ENCODE assay signal across 2 cellular contexts in genomic region chr10:48656928-48657327, GRCh38.
TF ChIP-seq lines count a peak whose summit lies in the region.

No MANE protein-coding gene starts in this region.

TF ChIP-seq in HCT116, 20 proteins besides CTCF, POLR2A, EP300 and RAD21:
- TF ChIP-seq SP1 (IDR thresholded peaks at IDR 0.05; ENCODE audit: low read depth) (no peak), CEBPB (IDR thresholded peaks at IDR 0.05; ENCODE audit: low read depth) (no peak), EGR1 (IDR thresholded peaks at IDR 0.05; ENCODE audit: low read depth) (no peak), JUND (IDR thresholded peaks at IDR 0.05) (no peak), ELF1 (IDR thresholded peaks at IDR 0.05; ENCODE audit: borderline replicate concordance, low read depth) (no peak), FOSL1 (IDR thresholded peaks at IDR 0.05; ENCODE audit: low read depth) (no peak), POLR2AphosphoS5 (IDR thresholded peaks at IDR 0.05; ENCODE audit: low read depth, low read length) (no peak)

TF ChIP-seq in K562, 482 proteins besides CTCF, POLR2A, EP300 and RAD21:
- TF ChIP-seq SMC3 (conservative IDR thresholded peaks at IDR 0.05; ENCODE audit: insufficient read depth, low read depth, low read length) (0 out of 2 replicates have a peak, but pooled peaks have one; percentile 0), BACH1 (tag; IDR thresholded peaks at IDR 0.05) (no peak)
